Comparison of ENCODE assay signal across 16 cellular contexts in the genomic region with DNA sequence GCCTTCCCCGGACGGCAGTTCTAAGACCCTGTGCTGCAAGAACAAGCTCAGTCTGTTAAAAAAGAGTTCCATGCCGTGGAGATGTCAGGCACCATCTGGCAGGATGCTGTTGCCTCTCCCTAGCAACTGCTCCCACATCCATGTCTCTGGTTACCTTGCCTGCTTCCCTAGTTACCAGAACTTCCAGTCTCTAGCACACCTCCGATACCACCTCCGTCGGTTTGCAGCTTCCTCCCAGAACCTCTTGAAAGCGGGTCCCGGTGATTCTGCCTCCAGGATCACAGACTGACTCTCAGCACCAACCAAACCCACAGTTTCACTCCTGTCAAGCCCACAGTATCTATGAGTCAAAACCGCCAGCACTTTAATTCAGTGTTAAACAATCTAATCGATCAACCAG.
"Had no signal": no experiment of that assay in that cellular context is flagged by ENCODE, and none has a peak within 500 bp of the region (broad histone marks: within the 10 kb centered on the region; RNA-seq: fewer than 3 reads in every experiment).

No MANE protein-coding gene starts in this region.

- H3K9me3 ChIP-seq: ascending aorta, pancreas, right atrium auricular region, stomach, thoracic aorta had no signal

- H3K36me3 ChIP-seq: ascending aorta, pancreas, right atrium auricular region, stomach, thoracic aorta, WERI-Rb-1 had no signal

- DNase-seq: activated CD4-positive, alpha-beta T cell treated with anti-CD3 and anti-CD28 coated beads for 4 hours; activated CD8-positive, alpha-beta memory T cell treated with anti-CD3 and anti-CD28 coated beads, Interleukin-2, amount 50 U/mL, for 4 hours; activated CD8-positive, alpha-beta T cell treated with anti-CD3 and anti-CD28 coated beads for 36 hours; activated naive CD8-positive, alpha-beta T cell treated with anti-CD3 and anti-CD28 coated beads, Interleukin-2, amount 50 U/mL, for 24 hours; activated T-cell treated with anti-CD3 and anti-CD28 coated beads, Interleukin-2, amount 50 U/mL, for 72 hours; effector CD8-positive, alpha-beta T cell; left ventricle myocardium superior; mesenchymal stem cell; pancreas; stimulated activated CD4-positive, alpha-beta T cell treated with anti-CD3 and anti-CD28 coated beads, Interleukin-4, amount 100 ng/mL, for 4 hours; stomach; WERI-Rb-1 had no signal

- H3K4me3 ChIP-seq: ascending aorta, pancreas, right atrium auricular region, skin epidermis, stomach, thoracic aorta had no signal

- H3K27ac Mint-ChIP-seq: activated CD8-positive, alpha-beta T cell treated with anti-CD3 and anti-CD28 coated beads for 36 hours; activated naive CD8-positive, alpha-beta T cell treated with anti-CD3 and anti-CD28 coated beads, Interleukin-2, amount 50 U/mL, for 24 hours; activated T-cell treated with anti-CD3 and anti-CD28 coated beads, Interleukin-2, amount 50 U/mL, for 72 hours had no signal

- H3K4me1 ChIP-seq: right atrium auricular region had no signal

- H3K4me3 Mint-ChIP-seq: activated CD8-positive, alpha-beta T cell treated with anti-CD3 and anti-CD28 coated beads for 36 hours; activated naive CD8-positive, alpha-beta T cell treated with anti-CD3 and anti-CD28 coated beads, Interleukin-2, amount 50 U/mL, for 24 hours; activated T-cell treated with anti-CD3 and anti-CD28 coated beads, Interleukin-2, amount 50 U/mL, for 72 hours had no signal

- ATAC-seq: activated CD8-positive, alpha-beta T cell treated with anti-CD3 and anti-CD28 coated beads for 36 hours; activated naive CD8-positive, alpha-beta T cell treated with anti-CD3 and anti-CD28 coated beads, Interleukin-2, amount 50 U/mL, for 24 hours; activated T-cell treated with anti-CD3 and anti-CD28 coated beads, Interleukin-2, amount 50 U/mL, for 72 hours; left ventricle myocardium superior had no signal

- H3K9me3 Mint-ChIP-seq: activated CD8-positive, alpha-beta T cell treated with anti-CD3 and anti-CD28 coated beads for 36 hours; activated naive CD8-positive, alpha-beta T cell treated with anti-CD3 and anti-CD28 coated beads, Interleukin-2, amount 50 U/mL, for 24 hours; activated T-cell treated with anti-CD3 and anti-CD28 coated beads, Interleukin-2, amount 50 U/mL, for 72 hours had no signal

- H3K27ac ChIP-seq: WERI-Rb-1 had no signal

- H3K27me3 ChIP-seq: ascending aorta, pancreas, right atrium auricular region, stomach had no signal
